Comparison of ENCODE assay signal across 1 cellular context in genomic region chr17:31052187-31052889, GRCh38.
TF ChIP-seq lines count a peak whose summit lies in the region.

No MANE protein-coding gene starts in this region.

TF ChIP-seq in GM23338, 12 proteins besides CTCF, POLR2A, EP300 and RAD21 (continued from another document):
- TF ChIP-seq JUNB (IDR thresholded peaks at IDR 0.05; ENCODE audit: unreplicated experiment), result no peak
- TF ChIP-seq POLR2AphosphoS5 (IDR thresholded peaks at IDR 0.05; ENCODE audit: low read depth), result no peak
- no peak for TF ChIP-seq NANOG (IDR thresholded peaks at IDR 0.05; ENCODE audit: borderline replicate concordance)
- no peak for TF ChIP-seq ETS1 (IDR thresholded peaks at IDR 0.05)
- TF ChIP-seq EZH2phosphoT487 (IDR thresholded peaks at IDR 0.05; ENCODE audit: unreplicated experiment), result no peak
- no peak for TF ChIP-seq EZH2 (IDR thresholded peaks at IDR 0.05; ENCODE audit: low read depth, unreplicated experiment)
- no peak for TF ChIP-seq CREB1 (CRISPR knock-in tag; IDR thresholded peaks at IDR 0.05; ENCODE audit: low read depth)
- no peak for TF ChIP-seq STAT1 (IDR thresholded peaks at IDR 0.05; ENCODE audit: unreplicated experiment)
